23 cellular contexts compared by ENCODE assay signal in genomic region chr5:135073771-135074345, GRCh38. TPM values are rescaled to one million over a fixed set of nuclear protein-coding genes. Genes with fewer than 3 reads are reported as not detected.
DNase-seq lines count a peak whose midpoint lies in the region; ATAC-seq, FAIRE-seq and TF ChIP-seq lines count a peak whose summit lies in the region.
"Had no signal": no experiment of that assay in that cellular context is flagged by ENCODE, and none has a peak within 500 bp of the region (broad histone marks: within the 10 kb centered on the region; RNA-seq: fewer than 3 reads in every experiment).

No MANE protein-coding gene starts in this region.

- no peak overlapping the region for H2AFZ ChIP-seq in HepG2 (ENCODE audit: low read length)
- no peak overlapping the region for H2AFZ ChIP-seq in H9 (ENCODE audit: low read length)
- H2AFZ ChIP-seq: PC-9 had no signal

- H3K36me3 Mint-ChIP-seq in H9 (ENCODE audit: insufficient read depth in 1 of 3, low read depth in 3 of 3), result no peaks in the 10 kb centered on the region
- H3K36me3 Mint-ChIP-seq: memory B cell; natural killer cell; stimulated activated effector memory CD8-positive, alpha-beta T cell treated with anti-CD3 and anti-CD28 coated beads, Interleukin-12 subunit alpha, Interleukin-12 subunit beta, amount 100 ng/mL, for 72 hours had no signal

- intact Hi-C loops in sigmoid colon (cut with DNase I), result no loop called here
- intact Hi-C loops in HepG2 (cut with micrococcal nuclease; ENCODE audit: unreplicated experiment), result no loop called here

- TF ChIP-seq EP300 in sigmoid colon (IDR thresholded peaks at IDR 0.05) (no peak), HepG2 (IDR thresholded peaks at IDR 0.05; ENCODE audit: low read depth in 2 of 2, low read length in 2 of 2) (no peak), HepG2 (CRISPR knock-in tag; IDR thresholded peaks at IDR 0.05; ENCODE audit: borderline replicate concordance) (no peak)

- in situ Hi-C loops in HepG2 (cut with HindIII; ENCODE audit: extremely low pct_ligation_motif_present, low pct_unique_long_range_greater_than_20kb), result no loop called here

- H3K14ac ChIP-seq in H9 (ENCODE audit: insufficient read depth, low read length), result no peak overlapping the region

- POLR2A ChIA-PET in HepG2 (lab: Yijun Ruan, JAX), result no interaction called here

- CTCF ChIA-PET in HepG2 (lab: Yijun Ruan, JAX; ENCODE audit: low intra/inter-chr PET ratio, low total read pairs), result no interaction called here

- H3K79me1 ChIP-seq in H9 (ENCODE audit: insufficient read depth, low read depth, low read length, poor library complexity, severe bottlenecking), result no peaks in the 10 kb centered on the region

- peaks cover 99% of the 10 kb centered on the region for H3K27me3 Mint-ChIP-seq in H9 (ENCODE audit: low read depth)
- H3K27me3 Mint-ChIP-seq: memory B cell had no signal

- no peak overlapping the region for H4K5ac ChIP-seq in H9 (ENCODE audit: insufficient read length, low read depth, low read length)

- H3K4me1 ChIP-seq in sigmoid colon (no peaks in the 10 kb centered on the region), HepG2 (ENCODE audit: insufficient read depth, low read length) (no peaks in the 10 kb centered on the region), H9 (ENCODE audit: insufficient read depth, low read length) (peaks cover 2% of the 10 kb centered on the region; the same call in 1 of the 2 replicates)
- H3K4me1 ChIP-seq: prostate gland had no signal

- H3T11ph ChIP-seq in H9 (ENCODE audit: low read length), result no peak overlapping the region

- H3K36me3 ChIP-seq in sigmoid colon, result no peaks in the 10 kb centered on the region
- no peaks in the 10 kb centered on the region for H3K36me3 ChIP-seq in HepG2 (replicated peaks in 1 of 2; ENCODE audit: control insufficient read depth in 1 of 2, insufficient read depth in 2 of 2, low read length in 2 of 2)
- H3K36me3 ChIP-seq: prostate gland had no signal

- no peak overlapping the region for H3K56ac ChIP-seq in H9 (ENCODE audit: insufficient read length, low read depth, low read length)

- TF ChIP-seq RAD21 in HepG2 (CRISPR knock-in tag; IDR thresholded peaks at IDR 0.05), result no peak

- H3K4me1 Mint-ChIP-seq in H9, result peaks cover 19 to 23% of the 10 kb centered on the region in 2 experiments
- H3K4me1 Mint-ChIP-seq: memory B cell; natural killer cell; stimulated activated effector memory CD8-positive, alpha-beta T cell treated with anti-CD3 and anti-CD28 coated beads, Interleukin-12 subunit alpha, Interleukin-12 subunit beta, amount 100 ng/mL, for 72 hours had no signal

- H3K9ac ChIP-seq in HepG2 (ENCODE audit: insufficient read depth, low read depth, low read length) (no peak overlapping the region), H9 (ENCODE audit: extremely low read depth, insufficient read length, low read length) (no peak overlapping the region)

- no peak overlapping the region for H3K23ac ChIP-seq in H9 (ENCODE audit: insufficient read length, low read depth, low read length)

- no peaks in the 10 kb centered on the region for H3K23me2 ChIP-seq in H9 (ENCODE audit: insufficient read length, low read depth, low read length, poor library complexity, severe bottlenecking)

- no peak overlapping the region for H4K91ac ChIP-seq in H9 (ENCODE audit: insufficient read length, low read depth, low read length)

- no peaks in the 10 kb centered on the region; a peak in 1 of 5 replicates for H3K9me3 Mint-ChIP-seq in H9
- H3K9me3 Mint-ChIP-seq: effector memory CD8-positive, alpha-beta T cell; memory B cell; natural killer cell; stimulated activated effector memory CD8-positive, alpha-beta T cell treated with anti-CD3 and anti-CD28 coated beads, Interleukin-12 subunit alpha, Interleukin-12 subunit beta, amount 100 ng/mL, for 72 hours had no signal

- H4K20me1 ChIP-seq in HepG2 (ENCODE audit: insufficient read depth, low read length), result no peaks in the 10 kb centered on the region
- H4K20me1 ChIP-seq in H9 (ENCODE audit: control insufficient read depth, insufficient read depth, insufficient read length), result no peaks in the 10 kb centered on the region

- no peak overlapping the region for H3K4me3 Mint-ChIP-seq in H9
- H3K4me3 Mint-ChIP-seq: effector memory CD8-positive, alpha-beta T cell; memory B cell; natural killer cell; stimulated activated effector memory CD8-positive, alpha-beta T cell treated with anti-CD3 and anti-CD28 coated beads, Interleukin-12 subunit alpha, Interleukin-12 subunit beta, amount 100 ng/mL, for 72 hours had no signal

- no peak overlapping the region for H2BK12ac ChIP-seq in H9 (ENCODE audit: insufficient read length, low read depth, low read length)

- WGBS in sigmoid colon, 2 donors, result 56 to 80% methylated on average over 8 of the region's 8 CpGs
- WGBS in HepG2 (ENCODE audit: low lambda C conversion rate), result 93% methylated on average over 5 of the region's 8 CpGs
- WGBS in H9 (ENCODE audit: extremely low coverage, insufficient read length, low lambda C conversion rate), result no CpG with 5 or more reads among the region's 8 CpGs

- no peak overlapping the region for H3K27ac Mint-ChIP-seq in H9
- H3K27ac Mint-ChIP-seq: effector memory CD8-positive, alpha-beta T cell; memory B cell; natural killer cell; stimulated activated effector memory CD8-positive, alpha-beta T cell treated with anti-CD3 and anti-CD28 coated beads, Interleukin-12 subunit alpha, Interleukin-12 subunit beta, amount 100 ng/mL, for 72 hours had no signal

- no peak for TF ChIP-seq POLR2A in H54 (IDR thresholded peaks at IDR 0.05; ENCODE audit: low read depth, low read length)
- no peak for TF ChIP-seq POLR2A in sigmoid colon (IDR thresholded peaks at IDR 0.05)
- no peak for TF ChIP-seq POLR2A in HepG2 (IDR thresholded peaks at IDR 0.05; ENCODE audit: insufficient read depth in 1 of 2, low read depth in 2 of 2, low read length in 2 of 2)

- FAIRE-seq in H54 (lab: Jason Lieb, UNC), result no peak
- FAIRE-seq in HepG2 (lab: Jason Lieb, UNC), result no peak
- FAIRE-seq: GM12892 had no signal

- H2BK5ac ChIP-seq in H9 (ENCODE audit: insufficient read length, low read length), result no peak overlapping the region

- no peak overlapping the region for H2BK120ac ChIP-seq in H9 (ENCODE audit: low read depth, low read length, poor library complexity, severe bottlenecking)

- no peak overlapping the region for H2AK5ac ChIP-seq in H9 (ENCODE audit: insufficient read length, low read length)

- ATAC-seq in GM19035 (IDR thresholded peaks at IDR 0.05; ENCODE audit: unreplicated experiment) (no peak), HepG2 (no peak)
- ATAC-seq: activated CD4-positive, CD25-positive, alpha-beta regulatory T cell treated with anti-CD3 and anti-CD28 coated beads, Interleukin-2, amount 50 U/mL, for 24 hours; effector memory CD8-positive, alpha-beta T cell; natural killer cell; stimulated activated effector memory CD8-positive, alpha-beta T cell treated with anti-CD3 and anti-CD28 coated beads, Interleukin-12 subunit alpha, Interleukin-12 subunit beta, amount 100 ng/mL, for 72 hours had no signal

- H3K4me2 ChIP-seq in HepG2 (ENCODE audit: low read depth, low read length), result no peak overlapping the region
- no peak overlapping the region for H3K4me2 ChIP-seq in H9 (ENCODE audit: insufficient read depth, insufficient read length, low read length)
- H3K4me2 ChIP-seq: PC-9 had no signal

- H2BK20ac ChIP-seq in H9 (ENCODE audit: low read depth, low read length, poor library complexity, severe bottlenecking), result no peak overlapping the region

- H3K27me3 ChIP-seq in sigmoid colon (no peaks in the 10 kb centered on the region), HepG2 (ENCODE audit: control insufficient read depth in 1 of 2, insufficient read depth in 2 of 2, low read length in 2 of 2) (no peaks in the 10 kb centered on the region), H9 (ENCODE audit: insufficient read depth, low read length) (no peaks in the 10 kb centered on the region; the same call in 1 of the 2 replicates)

- no peaks in the 10 kb centered on the region for H3K79me2 ChIP-seq in HepG2 (ENCODE audit: insufficient read depth, low read length)
- no peaks in the 10 kb centered on the region for H3K79me2 ChIP-seq in H9 (ENCODE audit: insufficient read depth, low read length)

- H3K9me3 ChIP-seq in sigmoid colon (no peaks in the 10 kb centered on the region), HepG2 (ENCODE audit: low read length) (no peaks in the 10 kb centered on the region), H9 (ENCODE audit: control insufficient read depth, low read depth, low read length) (no peaks in the 10 kb centered on the region)
- H3K9me3 ChIP-seq: prostate gland had no signal

- no peak overlapping the region for H3K18ac ChIP-seq in H9 (ENCODE audit: insufficient read length, low read depth, low read length)

- no peak overlapping the region for H3K4me3 ChIP-seq in sigmoid colon
- no peak overlapping the region for H3K4me3 ChIP-seq in HepG2 (replicated peaks in 1 of 3; ENCODE audit: insufficient read depth in 1 of 3, low read depth in 2 of 3, low read length in 3 of 3)
- H3K4me3 ChIP-seq: PC-9, prostate gland, SK-N-MC had no signal

- BruUV-seq in HepG2 (replicated peaks; lab: Mats Ljungman, UMichigan), result no TSS peak

- H3K27ac ChIP-seq in epithelial cell of prostate (peak overlapping the region; percentile 31), sigmoid colon (no peak overlapping the region), HepG2 (ENCODE audit: extremely low read length, insufficient read depth, low read length) (no peak overlapping the region), H9 (ENCODE audit: insufficient read length, low read depth, low read length) (no peak overlapping the region)
- H3K27ac ChIP-seq: PC-9, SK-N-MC had no signal

- TF ChIP-seq CTCF in sigmoid colon (IDR thresholded peaks at IDR 0.05) (no peak), HepG2 (CRISPR knock-in tag; IDR thresholded peaks at IDR 0.05) (no peak), H9 (conservative IDR thresholded peaks at IDR 0.05) (no peak)

- no peak overlapping the region for H2BK15ac ChIP-seq in H9 (ENCODE audit: low read depth, low read length)

- H4K8ac ChIP-seq in H9 (replicated peaks; ENCODE audit: insufficient read length, low read depth, low read length), result no peak overlapping the region

- H3K4ac ChIP-seq in H9 (ENCODE audit: low read depth, low read length), result no peak overlapping the region

- peak; percentile 39 for DNase-seq in H54 (ENCODE audit: insufficient read length, low spot score)
- peak; percentile 75 for DNase-seq in NCI-H69 (lab: John Stamatoyannopoulos, UW)
- no peak for DNase-seq in epithelial cell of prostate (ENCODE audit: low read depth, low spot score)
- DNase-seq in sigmoid colon, result peak; percentile 46
- DNase-seq in HepG2 (ENCODE audit: low spot score), result no peak
- DNase-seq in NK-92 treated with Interleukin-12 subunit alpha and Interleukin-12 subunit beta, amount 100 ng/mL, for 24 hours (lab: John Stamatoyannopoulos, UW), result no peak
- no peak for DNase-seq in H9
- DNase-seq: central memory CD4-positive, alpha-beta T cell; effector memory CD8-positive, alpha-beta T cell; GF-D8; hippocampal formation; natural killer cell; NCI-H526 treated with DMSO at 0.1 percent for 48 hours; PC-9; stimulated activated CD4-positive, alpha-beta T cell treated with anti-CD3 and anti-CD28 coated beads, Interleukin-12 subunit alpha, Interleukin-12 subunit beta, amount 100 ng/mL, for 4 hours had no signal

RNA-seq across cellular contexts. Expression of gene PITX1, which starts 39.8 kb away (rescaled TPM):
- total RNA-seq in sigmoid colon (1 to 10 TPM; 1.6 to 5.8 (median 3.5) TPM), HepG2 (2016; rRNA removed; fragmentation: Illumina TruSeq; extraction: Trizol) (13.1 and 20.2 TPM in 2 replicates), H9 (2021) (not detected in 2 replicates)
- polyA plus RNA-seq in sigmoid colon (1 to 10 TPM; 6.0 to 7.2 (median 6.3) TPM), HepG2 (2011; rRNA removed) (11.7 and 17.0 TPM in 2 replicates)
- 12.8 and 17.7 TPM in 2 replicates for total RNA-seq in HepG2 (2016; cell fraction: cytosol; rRNA removed; fragmentation: Illumina TruSeq; extraction: Trizol; ENCODE audit: low read depth)
- 12.5 and 19.9 TPM in 2 replicates for total RNA-seq in HepG2 (2016; cell fraction: insoluble cytoplasmic fraction; rRNA removed; fragmentation: Illumina TruSeq; extraction: Trizol)
- total RNA-seq in HepG2 (2016; cell fraction: membrane; rRNA removed; fragmentation: Illumina TruSeq; extraction: Trizol), result 27.9 and 34.7 TPM in 2 replicates
- total RNA-seq in HepG2 (2016; cell fraction: nucleus; rRNA removed; fragmentation: Illumina TruSeq; extraction: Trizol), result 17.9 and 18.7 TPM in 2 replicates
- 13.4 and 20.2 TPM in 2 replicates for polyA plus RNA-seq in HepG2 (2011; cell fraction: cytosol; rRNA removed)
- polyA plus RNA-seq in HepG2 (2011; cell fraction: nucleus; rRNA removed), result 26.6 and 30.3 TPM in 2 replicates
- polyA plus RNA-seq in HepG2 (2012), result 6.9 and 13.4 TPM in 2 replicates
- polyA plus RNA-seq in HepG2 (2016; cell fraction: cytosol; fragmentation: Illumina TruSeq; extraction: Trizol; ENCODE audit: low read depth), result 29.4 and 35.3 TPM in 2 replicates
- polyA plus RNA-seq in HepG2 (2016; cell fraction: insoluble cytoplasmic fraction; fragmentation: Illumina TruSeq; extraction: Trizol; ENCODE audit: low read depth), result 19.1 and 27.9 TPM in 2 replicates
- polyA plus RNA-seq in HepG2 (2016; cell fraction: membrane; fragmentation: Illumina TruSeq; extraction: Trizol; ENCODE audit: low read depth), result 43.6 and 46.2 TPM in 2 replicates
- polyA plus RNA-seq in HepG2 (2016; cell fraction: nucleus; fragmentation: Illumina TruSeq; extraction: Trizol; ENCODE audit: insufficient read depth, low read depth), result 32.5 and 33.9 TPM in 2 replicates
- 19.5 and 28.2 TPM in 2 replicates for polyA minus RNA-seq in HepG2 (2011; rRNA and poly(A)+ RNA removed; ENCODE audit: low replicate concordance)
- 10.5 and 12.9 TPM in 2 replicates for polyA minus RNA-seq in HepG2 (2011; cell fraction: cytosol; rRNA and poly(A)+ RNA removed)
- 6.4 and 6.8 TPM in 2 replicates for polyA minus RNA-seq in HepG2 (2011; cell fraction: nucleus; rRNA and poly(A)+ RNA removed)
- total RNA-seq: kidney epithelial cell, natural killer cell had no signal

Comparison
In these comparisons a context has a peak if more than half of its experiments do, and no peak if none do; other contexts are left out.
1. DNase-seq: peak in H54 (single experiment), NCI-H69 (single experiment) and sigmoid colon (single experiment); none in epithelial cell of prostate (single experiment), HepG2 (single experiment), NK-92 treated with Interleukin-12 subunit alpha and Interleukin-12 subunit beta, amount 100 ng/mL, for 24 hours (single experiment) and H9 (single experiment).